Comparison of ENCODE assay signal across 9 cellular contexts in genomic region chr2:101717041-101717817, GRCh38. TPM values are rescaled to one million over a fixed set of nuclear protein-coding genes. Genes with fewer than 3 reads are reported as not detected.
DNase-seq lines count a peak whose midpoint lies in the region; ATAC-seq and TF ChIP-seq lines count a peak whose summit lies in the region.
"Had no signal": no experiment of that assay in that cellular context is flagged by ENCODE, and none has a peak within 500 bp of the region (broad histone marks: within the 10 kb centered on the region; RNA-seq: fewer than 3 reads in every experiment).

No MANE protein-coding gene starts in this region.

- peaks cover 49% of the 10 kb centered on the region for H3K4me1 Mint-ChIP-seq in activated CD8-positive, alpha-beta memory T cell treated with anti-CD3 and anti-CD28 coated beads, Interleukin-2, amount 10 ng/mL, durations not matched to agents 7 days and 5 days

- H3K36me3 ChIP-seq in heart left ventricle: no peaks in the 10 kb centered on the region

- no peak for TF ChIP-seq POLR2A in heart left ventricle (IDR thresholded peaks at IDR 0.05)

- CTCF ChIA-PET in activated CD8-positive, alpha-beta memory T cell treated with anti-CD3 and anti-CD28 coated beads, Interleukin-2, amount 10 ng/mL, durations not matched to agents 7 days and 5 days (lab: Charles Lee): interaction anchor here (0.9 to 1.9 kb wide), 7 partner anchors 9 to 298 kb away, joined by 3 to 7 read pairs (median 3); no protein-coding TSS in a partner anchor

- peak; percentile 53 for ATAC-seq in activated CD8-positive, alpha-beta memory T cell treated with anti-CD3 and anti-CD28 coated beads, Interleukin-2, amount 10 ng/mL, durations not matched to agents 7 days and 5 days
- ATAC-seq in HG03060 (IDR thresholded peaks at IDR 0.05; ENCODE audit: low read depth, unreplicated experiment) (peak; percentile 38), heart left ventricle (no peak)

- no peaks in the 10 kb centered on the region for H3K9me3 ChIP-seq in heart left ventricle
- H3K9me3 ChIP-seq: SJSA1 had no signal

- peaks cover 0 to 92% (median 50%) of the 10 kb centered on the region in 12 donors for H3K4me1 ChIP-seq in heart left ventricle

- intact Hi-C loops in heart left ventricle (cut with DNase I): no loop called here

- H3K4me3 Mint-ChIP-seq in activated CD8-positive, alpha-beta memory T cell treated with anti-CD3 and anti-CD28 coated beads, Interleukin-2, amount 10 ng/mL, durations not matched to agents 7 days and 5 days: peak overlapping the region; percentile 0

- no peaks in the 10 kb centered on the region for H3K27me3 ChIP-seq in heart left ventricle
- H3K27me3 ChIP-seq: SJSA1 had no signal

- H3K27me3 Mint-ChIP-seq in activated CD8-positive, alpha-beta memory T cell treated with anti-CD3 and anti-CD28 coated beads, Interleukin-2, amount 10 ng/mL, durations not matched to agents 7 days and 5 days: no peaks in the 10 kb centered on the region

- H3K9me3 Mint-ChIP-seq in activated CD8-positive, alpha-beta memory T cell treated with anti-CD3 and anti-CD28 coated beads, Interleukin-2, amount 10 ng/mL, durations not matched to agents 7 days and 5 days (ENCODE audit: low read depth): peaks cover 2% of the 10 kb centered on the region

- peak overlapping the region; percentile 66 for H3K27ac Mint-ChIP-seq in activated CD8-positive, alpha-beta memory T cell treated with anti-CD3 and anti-CD28 coated beads, Interleukin-2, amount 10 ng/mL, durations not matched to agents 7 days and 5 days

- 76 to 83% (median 81%) methylated on average over 9 of the region's 9 CpGs for WGBS in heart left ventricle, 4 donors

- no peak for TF ChIP-seq CTCF in heart left ventricle (IDR thresholded peaks at IDR 0.05)

- peaks cover 36% of the 10 kb centered on the region for H3K36me3 Mint-ChIP-seq in activated CD8-positive, alpha-beta memory T cell treated with anti-CD3 and anti-CD28 coated beads, Interleukin-2, amount 10 ng/mL, durations not matched to agents 7 days and 5 days

- peak overlapping the region in 1 of 12 donors; percentile 34 for H3K27ac ChIP-seq in heart left ventricle
- H3K27ac ChIP-seq: SJSA1 had no signal

- H3K4me3 ChIP-seq in heart left ventricle: no peak overlapping the region
- H3K4me3 ChIP-seq: SJSA1 had no signal

- DNase-seq in activated CD8-positive, alpha-beta memory T cell treated with anti-CD3 and anti-CD28 coated beads, Interleukin-2, amount 10 ng/mL, durations not matched to agents 7 days and 5 days: peak; percentile 68
- no peak for DNase-seq in activated CD8-positive, alpha-beta memory T cell treated with anti-CD3 and anti-CD28 coated beads for 24 hours
- DNase-seq in activated CD4-positive, alpha-beta T cell treated with anti-CD3 and anti-CD28 coated beads, Interleukin-2, amount 50 U/mL, for 4 hours: peak; percentile 35 to 40
- peak; percentile 26 for DNase-seq in stimulated activated naive CD4-positive, alpha-beta T cell treated with Interleukin-2 at 50 U/mL for 16 hours (lab: John Stamatoyannopoulos, UW)
- no peak for DNase-seq in SIG-M5 (lab: John Stamatoyannopoulos, UW)
- DNase-seq in heart left ventricle: no peak
- DNase-seq in NCI-H226: no peak

RNA-seq across cellular contexts. Expression of gene MAP4K4, which starts 19.7 kb away (rescaled TPM):
- total RNA-seq in activated CD8-positive, alpha-beta memory T cell treated with anti-CD3 and anti-CD28 coated beads, Interleukin-2, amount 10 ng/mL, durations not matched to agents 7 days and 5 days: 10 to 100 TPM; 42.8 to 45.9 TPM
- 100 to 1,000 TPM in 6 of 9 donors, 10 to 100 TPM in 3; 65.3 to 146 (median 114) TPM for total RNA-seq in heart left ventricle
- 100 to 1,000 TPM in 1 of 2 donors, 10 to 100 TPM in 1; 52.7 to 192 TPM for polyA plus RNA-seq in heart left ventricle

Comparison
In these comparisons a context has a peak if more than half of its experiments do, and no peak if none do; other contexts are left out.
1. DNase-seq: peak in activated CD8-positive, alpha-beta memory T cell treated with anti-CD3 and anti-CD28 coated beads, Interleukin-2, amount 10 ng/mL, durations not matched to agents 7 days and 5 days (single experiment), activated CD4-positive, alpha-beta T cell treated with anti-CD3 and anti-CD28 coated beads, Interleukin-2, amount 50 U/mL, for 4 hours (2 of 2) and stimulated activated naive CD4-positive, alpha-beta T cell treated with Interleukin-2 at 50 U/mL for 16 hours (single experiment); none in activated CD8-positive, alpha-beta memory T cell treated with anti-CD3 and anti-CD28 coated beads for 24 hours (single experiment), SIG-M5 (single experiment), heart left ventricle (0 of 5) and NCI-H226 (single experiment).
2. ATAC-seq: peak in activated CD8-positive, alpha-beta memory T cell treated with anti-CD3 and anti-CD28 coated beads, Interleukin-2, amount 10 ng/mL, durations not matched to agents 7 days and 5 days (single experiment) and HG03060 (single experiment); none in heart left ventricle (0 of 4).